In the genomic region with DNA sequence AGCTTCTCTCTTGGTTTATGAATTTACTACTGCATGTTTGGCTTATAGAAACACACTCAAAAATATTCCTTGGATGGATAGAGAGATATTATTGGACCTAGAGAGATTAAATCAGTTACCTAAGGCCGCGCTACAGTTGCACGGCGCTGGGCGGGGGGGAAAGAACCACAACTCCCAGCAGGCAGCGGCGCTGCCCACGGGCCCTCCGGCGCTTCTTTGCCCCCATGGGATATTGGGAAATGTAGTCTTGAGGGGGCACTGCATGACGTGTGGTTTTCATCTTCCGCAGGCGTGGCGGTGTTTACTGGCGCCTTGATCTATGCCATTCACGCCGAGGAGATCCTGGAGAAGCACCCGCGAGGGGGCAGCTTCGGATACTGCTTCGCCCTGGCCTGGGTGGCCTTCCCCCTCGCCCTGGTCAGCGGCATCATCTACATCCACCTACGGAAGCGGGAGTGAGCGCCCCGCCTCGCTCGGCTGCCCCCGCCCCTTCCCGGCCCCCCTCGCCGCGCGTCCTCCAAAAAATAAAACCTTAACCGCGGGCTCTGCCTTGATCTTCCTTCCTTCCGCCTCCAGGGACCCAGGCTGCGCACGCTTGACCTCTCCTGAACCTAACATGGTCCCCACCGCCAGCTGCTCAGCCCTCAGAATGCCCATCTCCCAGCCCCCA, we compare ENCODE assay signal across 8 cellular contexts. TPM values are rescaled to one million over a fixed set of nuclear protein-coding genes. Genes with fewer than 3 reads are reported as not detected.
A peak's percentile ranks its signal among the peaks of the same experiment; 100 is the strongest.
DNase-seq lines count a peak whose midpoint lies in the region; FAIRE-seq and TF ChIP-seq lines count a peak whose summit lies in the region.

No MANE protein-coding gene starts in this region.

- TF ChIP-seq EP300 in ovary (IDR thresholded peaks at IDR 0.05): no peak

- H2AFZ ChIP-seq in OCI-LY7 (ENCODE audit: low read length): peak overlapping the region; percentile 86

- TF ChIP-seq POLR2A in GM12891 (IDR thresholded peaks at IDR 0.05; ENCODE audit: low read depth, low read length) (no peak), ovary (IDR thresholded peaks at IDR 0.05) (no peak), thyroid gland (IDR thresholded peaks at IDR 0.05) (peak in 1 of 2 donors; percentile 73)

- CTCF ChIA-PET in OCI-LY7 (lab: Charles Lee; ENCODE audit: unreplicated experiment): interaction anchor here (0.9 kb wide), 1 partner anchor 9 kb away, joined by 8 read pairs; no protein-coding TSS in a partner anchor

- H3K27me3 ChIP-seq in ovary (no peaks in the 10 kb centered on the region), thyroid gland (no peaks in the 10 kb centered on the region)

- H3K4me1 Mint-ChIP-seq in glutamatergic neuron (ENCODE audit: low read depth, unreplicated experiment): peaks cover 16% of the 10 kb centered on the region

- DNase-seq in GM12891 (ENCODE audit: insufficient read length, low spot score) (no peak), HuH-7.5 (ENCODE audit: low spot score) (peak; percentile 90), OCI-LY7 (ENCODE audit: low spot score) (peak; percentile 96), glutamatergic neuron (peak; percentile 91), ovary (peak; percentile 67 to 80 (median 74)), thyroid gland (peak; percentile 86 to 87), HCEC 1CT (no peak)
- DNase-seq in activated T-helper 9 cell treated with anti-CD3 and anti-CD28 coated beads, Interleukin-2, amount 50 U/mL, for 16 hours (ENCODE audit: low read depth): peak; percentile 74

- TF ChIP-seq CTCF in OCI-LY7 (conservative IDR thresholded peaks at IDR 0.05; ENCODE audit: low read length) (peak; percentile 36; the same call in 1 of the 2 replicates), glutamatergic neuron (IDR thresholded peaks at IDR 0.05; ENCODE audit: partially characterized antibody, unreplicated experiment) (no peak), ovary (IDR thresholded peaks at IDR 0.05) (no peak), thyroid gland (IDR thresholded peaks at IDR 0.05) (no peak)

- H3K4me1 ChIP-seq in OCI-LY7 (ENCODE audit: insufficient read depth, low read length, poor library complexity, severe bottlenecking) (peaks cover 63% of the 10 kb centered on the region), ovary (ENCODE audit: insufficient read depth) (peaks cover 12% of the 10 kb centered on the region), thyroid gland (peaks cover 28 to 43% of the 10 kb centered on the region in 2 donors)

- POLR2A ChIA-PET in OCI-LY7 (lab: Charles Lee): interaction anchor here (0.6 to 2.3 kb wide), 4 partner anchors 9 to 1262 kb away, joined by 3 to 15 read pairs (median 4); a partner anchor contains a TSS

- peak overlapping the region; percentile 83 for H3K4me2 ChIP-seq in OCI-LY7 (ENCODE audit: low read length)

- H3K9me3 ChIP-seq in OCI-LY7 (ENCODE audit: low read length): peaks cover 7% of the 10 kb centered on the region; the same call in 1 of the 2 replicates
- H3K9me3 ChIP-seq in ovary: no peaks in the 10 kb centered on the region
- no peaks in the 10 kb centered on the region for H3K9me3 ChIP-seq in thyroid gland

- FAIRE-seq in GM12891 (lab: Jason Lieb, UNC): peak; percentile 91

- peak overlapping the region; percentile 79 for H3K27ac Mint-ChIP-seq in glutamatergic neuron (ENCODE audit: unreplicated experiment)

- intact Hi-C loops in OCI-LY7 (cut with micrococcal nuclease; ENCODE audit: unreplicated experiment) (loop anchor here (1.0 to 5.0 kb wide), 2 partner anchors 8 to 73 kb away; partner anchors contain the start of gene CARD8), ovary (cut with DNase I) (no loop called here), thyroid gland (cut with DNase I) (no loop called here)

- 19 to 47% (median 35%) methylated on average over 41 of the region's 41 CpGs for WGBS in ovary, 3 donors
- WGBS in thyroid gland, 2 donors: 14 to 57% methylated on average over 6 to 34 of the region's 41 CpGs

- no TSS peak for BruUV-seq in OCI-LY7 (replicated peaks; lab: Mats Ljungman, UMichigan)

- H3K27ac ChIP-seq in OCI-LY7 (ENCODE audit: low read depth, low read length, poor library complexity, severe bottlenecking): peak overlapping the region; percentile 78
- H3K27ac ChIP-seq in ovary: peak overlapping the region; percentile 44 to 79
- H3K27ac ChIP-seq in thyroid gland: peak overlapping the region; percentile 89 to 93 (median 91)

- peaks cover 15% of the 10 kb centered on the region for H3K9me3 Mint-ChIP-seq in glutamatergic neuron (ENCODE audit: unreplicated experiment)

- H3K79me2 ChIP-seq in OCI-LY7 (ENCODE audit: insufficient read depth, low read depth, low read length): no peaks in the 10 kb centered on the region

- H3K9me2 ChIP-seq in OCI-LY7 (ENCODE audit: insufficient read depth, low read length): no peaks in the 10 kb centered on the region

- peaks cover 7% of the 10 kb centered on the region for H3K36me3 ChIP-seq in OCI-LY7 (ENCODE audit: insufficient read depth, low read length)
- no peaks in the 10 kb centered on the region for H3K36me3 ChIP-seq in ovary
- H3K36me3 ChIP-seq in thyroid gland: no peaks in the 10 kb centered on the region

- H3K4me3 Mint-ChIP-seq in glutamatergic neuron (ENCODE audit: unreplicated experiment): peak overlapping the region; percentile 85

- peak overlapping the region; percentile 70 for H3K4me3 ChIP-seq in OCI-LY7 (ENCODE audit: low read depth, low read length, poor library complexity, severe bottlenecking)
- peak overlapping the region; percentile 28 for H3K4me3 ChIP-seq in ovary
- H3K4me3 ChIP-seq in thyroid gland (replicated peaks in 1 of 3): peak overlapping the region in 2 of 3 donors; percentile 5 to 45

- no peaks in the 10 kb centered on the region for H3K36me3 Mint-ChIP-seq in glutamatergic neuron (ENCODE audit: unreplicated experiment)

- no peaks in the 10 kb centered on the region for H4K20me1 ChIP-seq in OCI-LY7 (ENCODE audit: insufficient read depth, low read length)

- peaks cover 9% of the 10 kb centered on the region for H3K27me3 Mint-ChIP-seq in glutamatergic neuron (ENCODE audit: unreplicated experiment)

TF ChIP-seq in GM12891, 5 proteins besides CTCF, POLR2A, EP300 and RAD21:
- TF ChIP-seq SPI1 (IDR thresholded peaks at IDR 0.05; ENCODE audit: low read depth, low read length) (no peak), PAX5 (IDR thresholded peaks at IDR 0.05; ENCODE audit: insufficient read depth, low read length, severe bottlenecking) (peak; percentile 84), POU2F2 (IDR thresholded peaks at IDR 0.05; ENCODE audit: low read depth, low read length) (peak; percentile 14; the same call in 1 of the 2 replicates), POLR2AphosphoS5 (IDR thresholded peaks at IDR 0.05; ENCODE audit: low read depth, low read length) (no peak), TAF1 (IDR thresholded peaks at IDR 0.05; ENCODE audit: low read depth, low read length) (no peak)

RNA-seq across cellular contexts. Expression of gene EMP3, which starts 4.8 kb away (rescaled TPM):
- 96.4 TPM for polyA plus RNA-seq in GM12891 (2012; ENCODE audit: low read depth, missing spikeins)
- 14.5 and 33.8 TPM in 2 replicates for total RNA-seq in OCI-LY7 (2014; rRNA removed; shearing (Covaris generic))
- total RNA-seq in OCI-LY7 (2022): 21.1 and 23.1 TPM in 2 replicates
- 6.5 TPM for total RNA-seq in glutamatergic neuron (ENCODE audit: unreplicated experiment)
- 100 to 1,000 TPM in 5 of 7 donors, 10 to 100 TPM in 2; 23.2 to 148 (median 120) TPM for total RNA-seq in ovary
- 100 to 1,000 TPM in 1 of 2 donors, 10 to 100 TPM in 1; 92.5 to 163 TPM for polyA plus RNA-seq in ovary
- total RNA-seq in thyroid gland: 10 to 100 TPM; 14.0 to 19.3 (median 14.9) TPM

RNA-seq across cellular contexts. Expression of gene TMEM143, which starts 33.6 kb away (rescaled TPM):
- polyA plus RNA-seq in GM12891 (2012; ENCODE audit: low read depth, missing spikeins): 11.0 TPM
- 18.2 and 31.1 TPM in 2 replicates for total RNA-seq in OCI-LY7 (2014; rRNA removed; shearing (Covaris generic))
- total RNA-seq in OCI-LY7 (2022): 31.4 and 37.9 TPM in 2 replicates
- 11.9 TPM for total RNA-seq in glutamatergic neuron (ENCODE audit: unreplicated experiment)
- total RNA-seq in ovary: 1 to 10 TPM; 3.3 to 9.7 (median 7.7) TPM
- polyA plus RNA-seq in ovary: 1 to 10 TPM; 4.1 to 6.0 TPM
- 10 to 100 TPM in 1 of 4 donors, 1 to 10 TPM in 3; 6.3 to 12.6 (median 9.2) TPM for total RNA-seq in thyroid gland

RNA-seq across cellular contexts. Expression of gene SYNGR4, which starts 34.0 kb away (rescaled TPM):
- polyA plus RNA-seq in GM12891 (2012; ENCODE audit: low read depth, missing spikeins): 0.18 TPM
- total RNA-seq in OCI-LY7 (2014; rRNA removed; shearing (Covaris generic)): 0.38 and 0.51 TPM in 2 replicates
- total RNA-seq in OCI-LY7 (2022) (1.0 and 1.2 TPM in 2 replicates), glutamatergic neuron (ENCODE audit: unreplicated experiment) (not detected), ovary (not detected), thyroid gland (not detected)
- polyA plus RNA-seq in ovary: not detected

Comparison
In these comparisons a context has a peak if more than half of its experiments do, and no peak if none do; other contexts are left out.
1. DNase-seq: peak in HuH-7.5 (single experiment), OCI-LY7 (single experiment), activated T-helper 9 cell treated with anti-CD3 and anti-CD28 coated beads, Interleukin-2, amount 50 U/mL, for 16 hours (single experiment), glutamatergic neuron (single experiment), ovary (5 of 5) and thyroid gland (2 of 2); none in GM12891 (single experiment) and HCEC 1CT (single experiment).
2. Peak in every context shown above with its lines, with median percentiles within 50 percentile points of each other: H3K27ac ChIP-seq and H3K4me3 ChIP-seq.